In genomic region chrX:37776283-37776986, GRCh38 we compare ENCODE assay signal across 10 cellular contexts. TPM values are rescaled to one million over a fixed set of nuclear protein-coding genes. Genes with fewer than 3 reads are reported as not detected.
DNase-seq lines count a peak whose midpoint lies in the region; ATAC-seq and TF ChIP-seq lines count a peak whose summit lies in the region.
"Had no signal": no experiment of that assay in that cellular context is flagged by ENCODE, and none has a peak within 500 bp of the region (broad histone marks: within the 10 kb centered on the region; RNA-seq: fewer than 3 reads in every experiment).

No MANE protein-coding gene starts in this region.

- no peaks in the 10 kb centered on the region for H3K9me3 Mint-ChIP-seq in central memory CD8-positive, alpha-beta T cell

- TF ChIP-seq CTCF in thyroid gland (IDR thresholded peaks at IDR 0.05): no peak

- no peaks in the 10 kb centered on the region for H3K36me3 ChIP-seq in thyroid gland

- peak overlapping the region; percentile 69 for H3K4me3 Mint-ChIP-seq in central memory CD8-positive, alpha-beta T cell

- H3K9me3 ChIP-seq in thyroid gland: no peaks in the 10 kb centered on the region

- no peaks in the 10 kb centered on the region for H3K27me3 Mint-ChIP-seq in central memory CD8-positive, alpha-beta T cell

- H3K4me1 Mint-ChIP-seq in central memory CD8-positive, alpha-beta T cell: peaks cover 22% of the 10 kb centered on the region

- no peak for TF ChIP-seq POLR2A in thyroid gland (IDR thresholded peaks at IDR 0.05)

- no peak overlapping the region for H3K4me3 ChIP-seq in thyroid gland (replicated peaks in 1 of 3)
- H3K4me3 ChIP-seq: K562 had no signal

- H3K27ac Mint-ChIP-seq in central memory CD8-positive, alpha-beta T cell (ENCODE audit: low read depth): peak overlapping the region; percentile 72

- H3K27ac ChIP-seq in thyroid gland: no peak overlapping the region

- no peak for DNase-seq in central memory CD8-positive, alpha-beta T cell (ENCODE audit: low spot score in 2 of 2)
- DNase-seq in thyroid gland: no peak
- DNase-seq in cortex of kidney (lab: John Stamatoyannopoulos, UW): no peak
- DNase-seq in NCI-H82 (lab: John Stamatoyannopoulos, UW): no peak
- DNase-seq in A172 (ENCODE audit: low spot score): no peak
- DNase-seq: foreskin fibroblast had no signal

- intact Hi-C loops in thyroid gland (cut with DNase I): no loop called here

- no peaks in the 10 kb centered on the region for H3K4me1 ChIP-seq in thyroid gland

- H3K36me3 Mint-ChIP-seq in central memory CD8-positive, alpha-beta T cell (ENCODE audit: insufficient read depth): no peaks in the 10 kb centered on the region

- ATAC-seq in GM18511 (IDR thresholded peaks at IDR 0.05; ENCODE audit: unreplicated experiment): peak; percentile 81
- peak; percentile 80 for ATAC-seq in GM21423 (IDR thresholded peaks at IDR 0.05; ENCODE audit: unreplicated experiment)
- peak; percentile 66 for ATAC-seq in HG03457 (IDR thresholded peaks at IDR 0.05; ENCODE audit: unreplicated experiment)
- ATAC-seq in central memory CD8-positive, alpha-beta T cell (replicated peaks; ENCODE audit: extremely low read depth, poor library complexity, severe bottlenecking): no peak
- ATAC-seq: K562 had no signal

- H3K27me3 ChIP-seq in thyroid gland: no peaks in the 10 kb centered on the region

RNA-seq across cellular contexts. Expression of gene CYBB, which starts 3.4 kb away (rescaled TPM):
- 10 to 100 TPM in 2 of 4 donors, 1 to 10 TPM in 2; 6.9 to 18.9 (median 10.9) TPM for total RNA-seq in thyroid gland
- total RNA-seq in A172 (2014; rRNA removed; shearing (Covaris generic)): 0.19 TPM in 1 of 2 replicates, not detected in the other
